ENCODE assay signal across 9 cellular contexts in genomic region chr21:18384771-18385170, GRCh38. TPM values are rescaled to one million over a fixed set of nuclear protein-coding genes. Genes with fewer than 3 reads are reported as not detected.
DNase-seq lines count a peak whose midpoint lies in the region; ATAC-seq, FAIRE-seq and TF ChIP-seq lines count a peak whose summit lies in the region.
"Had no signal": no experiment of that assay in that cellular context is flagged by ENCODE, and none has a peak within 500 bp of the region (broad histone marks: within the 10 kb centered on the region; RNA-seq: fewer than 3 reads in every experiment).

No MANE protein-coding gene starts in this region.

- no peak overlapping the region for H3K4me3 ChIP-seq in colonic mucosa
- no peak overlapping the region for H3K4me3 ChIP-seq in small intestine (ENCODE audit: low read depth in 1 of 2, low read length in 2 of 2)

- H3K9me3 ChIP-seq in colonic mucosa (no peaks in the 10 kb centered on the region), small intestine (ENCODE audit: control insufficient read depth, low read depth) (no peaks in the 10 kb centered on the region)

- DNase-seq in NCI-H2196 (lab: John Stamatoyannopoulos, UW; ENCODE audit: unreplicated experiment) (peak; percentile 3), NCI-H2196 treated with DMSO at 0.1 percent for 48 hours (lab: John Stamatoyannopoulos, UW; ENCODE audit: unreplicated experiment) (no peak), NCI-H446 (lab: John Stamatoyannopoulos, UW) (peak; percentile 3 to 72), colonic mucosa (no peak), small intestine (peak; percentile 53), T-helper 1 cell (no peak)
- DNase-seq in stimulated activated CD8-positive, alpha-beta memory T cell treated with anti-CD3 and anti-CD28 coated beads, Interleukin-4, amount 100 ng/mL, for 48 hours: no peak

- H3K36me3 ChIP-seq in colonic mucosa (no peaks in the 10 kb centered on the region), small intestine (ENCODE audit: control insufficient read depth in 2 of 2, insufficient read depth in 2 of 2, low read length in 2 of 2) (peaks cover 0 to 1% of the 10 kb centered on the region in 2 donors)

- FAIRE-seq in small intestine (lab: Jason Lieb, UNC): peak; percentile 82

- no peak overlapping the region for H3K9ac ChIP-seq in colonic mucosa (ENCODE audit: low read depth in 2 of 2, low read length in 2 of 2)

- intact Hi-C loops in colonic mucosa (cut with DNase I): no loop called here

- H3K27me3 ChIP-seq in colonic mucosa: no peaks in the 10 kb centered on the region
- no peaks in the 10 kb centered on the region for H3K27me3 ChIP-seq in small intestine (ENCODE audit: control insufficient read depth in 2 of 2, insufficient read depth in 2 of 2, low read length in 2 of 2)

- ATAC-seq in esophagus mucosa: no peak

- H3K27ac ChIP-seq in colonic mucosa (no peak overlapping the region), small intestine (ENCODE audit: low read depth in 1 of 2, low read length in 1 of 2) (no peak overlapping the region)

- H3K4me1 ChIP-seq in colonic mucosa (no peaks in the 10 kb centered on the region), small intestine (ENCODE audit: control insufficient read depth in 2 of 2, insufficient read depth in 1 of 2, low read depth in 1 of 2, low read length in 1 of 2) (no peaks in the 10 kb centered on the region)

- TF ChIP-seq CTCF in colonic mucosa (IDR thresholded peaks at IDR 0.05): peak; percentile 68

- 0 to 11% (median 6%) methylated on average over 1 of the region's 1 CpG for WGBS in small intestine, 3 donors

RNA-seq across cellular contexts. Expression of gene TMPRSS15, which starts 18.8 kb away (rescaled TPM):
- total RNA-seq in colonic mucosa (not detected), esophagus mucosa (not detected)
- polyA plus RNA-seq in small intestine: 10 to 100 TPM; 27.0 to 98.9 (median 56.6) TPM
- total RNA-seq: glomerular endothelial cell had no signal

Comparison
In these comparisons a context has a peak if more than half of its experiments do, and no peak if none do; other contexts are left out.
1. DNase-seq: peak in NCI-H2196 (single experiment), NCI-H446 (2 of 2) and small intestine (single experiment); none in NCI-H2196 treated with DMSO at 0.1 percent for 48 hours (single experiment), colonic mucosa (single experiment), stimulated activated CD8-positive, alpha-beta memory T cell treated with anti-CD3 and anti-CD28 coated beads, Interleukin-4, amount 100 ng/mL, for 48 hours (single experiment) and T-helper 1 cell (0 of 5).